In the genomic region with DNA sequence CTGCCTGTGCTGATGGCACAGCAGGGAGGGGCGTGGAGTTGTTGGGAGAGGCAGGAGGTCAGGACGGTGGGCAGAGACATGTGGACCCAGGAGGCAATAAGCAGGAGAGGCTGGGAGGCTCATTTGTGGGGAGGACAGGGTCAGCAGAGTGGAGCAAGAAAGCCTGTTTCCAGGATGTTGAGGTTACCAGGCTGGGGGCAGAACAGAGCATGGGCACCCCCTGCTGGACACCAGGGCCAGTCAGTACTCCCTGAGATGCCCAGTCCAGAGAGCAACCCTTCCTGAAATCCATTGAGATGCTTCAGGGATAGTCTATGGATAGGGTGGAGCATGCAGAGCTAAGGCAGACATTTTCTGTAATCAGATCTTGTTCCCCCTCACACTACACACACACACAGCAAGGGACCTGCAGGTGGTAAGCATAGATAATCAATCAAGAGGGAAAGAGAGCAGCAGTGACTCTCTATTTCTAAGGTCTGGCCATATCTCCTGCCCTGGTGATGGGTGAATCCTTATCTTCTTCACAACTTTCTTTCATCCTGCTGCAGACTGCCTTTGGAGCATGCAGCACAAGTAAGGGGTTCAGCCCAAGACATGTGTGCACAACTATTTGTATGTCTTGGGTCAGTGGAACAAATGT, we compare ENCODE assay signal across 8 cellular contexts. TPM values are rescaled to one million over a fixed set of nuclear protein-coding genes. Genes with fewer than 3 reads are reported as not detected.
DNase-seq lines count a peak whose midpoint lies in the region; ATAC-seq and TF ChIP-seq lines count a peak whose summit lies in the region.

No MANE protein-coding gene starts in this region.

- H3K36me3 ChIP-seq in A673 (ENCODE audit: insufficient read depth, low read length, poor library complexity, severe bottlenecking): no peaks in the 10 kb centered on the region
- peaks cover 0 to 100% (median 2%) of the 10 kb centered on the region in 6 donors for H3K36me3 ChIP-seq in spleen

- ATAC-seq in GM18868 (IDR thresholded peaks at IDR 0.05; ENCODE audit: unreplicated experiment): no peak
- no peak for ATAC-seq in GM19035 (IDR thresholded peaks at IDR 0.05; ENCODE audit: unreplicated experiment)

- peak; percentile 48 for DNase-seq in A673 (ENCODE audit: low spot score)
- DNase-seq in GM10248 (ENCODE audit: extremely low spot score): peak; percentile 58
- DNase-seq in NCI-H345 (lab: John Stamatoyannopoulos, UW): peak; percentile 31
- DNase-seq in iPS-NIHi11 (ENCODE audit: low spot score): peak; percentile 84
- no peak for DNase-seq in spleen

- CTCF ChIA-PET in A673 (lab: Charles Lee) (interaction anchor here (0.7 kb wide), 1 partner anchor 530 kb away, joined by 5 read pairs; no protein-coding TSS in a partner anchor), GM10248 (lab: Yijun Ruan, JAX) (interaction anchor here (0.5 to 2.8 kb wide), 12 partner anchors 8 to 674 kb away, joined by 3 to 18 read pairs (median 4); no protein-coding TSS in a partner anchor)

- POLR2A ChIA-PET in A673 (lab: Charles Lee; ENCODE audit: low non-redundant PET): no interaction called here
- POLR2A ChIA-PET in GM10248 (lab: Yijun Ruan, JAX): no interaction called here

- 42 to 54% (median 48%) methylated on average over 2 of the region's 2 CpGs for WGBS in spleen, 5 donors

- no peaks in the 10 kb centered on the region for H3K27me3 ChIP-seq in A673 (replicated peaks; ENCODE audit: insufficient read depth, low read depth, low read length, poor library complexity)
- H3K27me3 ChIP-seq in spleen (replicated peaks in 1 of 7): peaks cover 0 to 18% (median 0%) of the 10 kb centered on the region in 7 donors

- BruUV-seq in A673 (replicated peaks; lab: Mats Ljungman, UMichigan): no TSS peak

- no peak overlapping the region for H3K4me3 ChIP-seq in A673 (ENCODE audit: low read depth, low read length, poor library complexity, severe bottlenecking)
- H3K4me3 ChIP-seq in spleen: no peak overlapping the region

- H3K27ac ChIP-seq in A673 (ENCODE audit: low read depth, low read length, poor library complexity, severe bottlenecking) (no peak overlapping the region), spleen (peak overlapping the region in 4 of 8 donors; percentile 8 to 38 (median 23))

- no peak for TF ChIP-seq POLR2A in spleen (IDR thresholded peaks at IDR 0.05)

- no peak overlapping the region for H3K27ac Mint-ChIP-seq in brain

- no peak overlapping the region for H3K4me3 Mint-ChIP-seq in brain

- H3K27me3 Mint-ChIP-seq in brain: no peaks in the 10 kb centered on the region

- H3K36me3 Mint-ChIP-seq in brain: no peaks in the 10 kb centered on the region

- TF ChIP-seq CTCF in A673 (conservative IDR thresholded peaks at IDR 0.05; ENCODE audit: low read depth, low read length): peak; percentile 61
- TF ChIP-seq CTCF in GM10248 (IDR thresholded peaks at IDR 0.05; ENCODE audit: control extremely low read depth, extremely low read depth, low read depth, missing control alignments): peak; percentile 56
- TF ChIP-seq CTCF in brain (conservative IDR thresholded peaks at IDR 0.05): peak; percentile 72 to 78
- TF ChIP-seq CTCF in spleen (IDR thresholded peaks at IDR 0.05 in 8 of 11, conservative IDR thresholded peaks at IDR 0.05 in 3 of 11): peak in 10 of 11 experiments; percentile 13 to 69 (median 46)

- H3K9me3 Mint-ChIP-seq in brain: no peaks in the 10 kb centered on the region

- H3K9me3 ChIP-seq in A673 (ENCODE audit: low read depth, low read length, poor library complexity, severe bottlenecking) (no peaks in the 10 kb centered on the region), spleen (no peaks in the 10 kb centered on the region)

- no peaks in the 10 kb centered on the region for H3K4me1 ChIP-seq in A673 (ENCODE audit: insufficient read depth, low read length, poor library complexity, severe bottlenecking)
- H3K4me1 ChIP-seq in spleen: peaks cover 0 to 17% (median 2%) of the 10 kb centered on the region in 6 donors

- peaks cover 17% of the 10 kb centered on the region for H3K4me1 Mint-ChIP-seq in brain

- intact Hi-C loops in A673 (cut with micrococcal nuclease; ENCODE audit: unreplicated experiment): loop anchor here (1.0 kb wide), 2 partner anchors 515 to 530 kb away; no protein-coding TSS in a partner anchor
- intact Hi-C loops in spleen (cut with DNase I; ENCODE audit: low total_unique reads): loop anchor here (10.0 kb wide), 1 partner anchor 518 kb away; no protein-coding TSS in a partner anchor

RNA-seq across cellular contexts. Expression of gene MOCS1, which starts 41.7 kb away (rescaled TPM):
- total RNA-seq in A673 (2021) (2.5 and 4.0 TPM in 2 replicates), spleen (10 to 100 TPM in 1 of 7 donors, 1 to 10 TPM in 6; 5.0 to 10.2 (median 8.3) TPM)
- polyA plus RNA-seq in brain (ENCODE audit: insufficient read depth, low read depth, low replicate concordance) (24.6 TPM), spleen (1 to 10 TPM; 1.2 to 1.9 (median 1.9) TPM)
